In the genomic region with DNA sequence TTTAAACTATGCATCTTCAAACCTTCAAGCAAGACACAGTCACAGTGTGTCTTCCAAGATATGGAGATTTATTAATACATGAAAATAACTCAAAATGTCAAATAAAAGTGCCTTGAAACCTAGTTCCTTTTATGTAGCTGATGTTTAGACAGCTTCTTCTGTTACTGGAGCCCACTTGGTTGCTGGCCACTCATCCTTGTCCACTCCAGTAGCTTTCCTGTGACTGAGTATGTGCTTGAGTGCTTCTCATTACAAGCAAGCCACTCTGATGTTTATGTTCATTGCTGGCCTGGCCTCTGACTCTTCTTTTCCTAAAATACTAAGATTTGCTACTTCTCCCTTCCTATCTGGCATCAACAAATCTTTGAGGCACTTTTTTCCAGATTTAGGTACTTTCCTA, we compare ENCODE assay signal across 24 cellular contexts.
"Had no signal": no experiment of that assay in that cellular context is flagged by ENCODE, and none has a peak within 500 bp of the region (broad histone marks: within the 10 kb centered on the region; RNA-seq: fewer than 3 reads in every experiment).

No MANE protein-coding gene starts in this region.

- DNase-seq: activated CD4-positive, alpha-beta T cell treated with anti-CD3 and anti-CD28 coated beads for 4 hours; activated CD4-positive, alpha-beta T cell treated with anti-CD3 and anti-CD28 coated beads, Interleukin-2, amount 50 U/mL, for 4 hours; activated CD4-positive, CD25-positive, alpha-beta regulatory T cell; activated naive CD4-positive, alpha-beta T cell; activated T-cell treated with anti-CD3 and anti-CD28 coated beads for 4 hours; activated T-cell treated with anti-CD3 and anti-CD28 coated beads, Interleukin-2, amount 50 U/mL, for 72 hours; anterior cingulate cortex; dermis blood vessel endothelial cell; effector CD8-positive, alpha-beta T cell; esophagus squamous epithelium; foreskin melanocyte; left ventricle myocardium superior; mucosa of descending colon; retina; stimulated activated CD4-positive, alpha-beta T cell treated with anti-CD3 and anti-CD28 coated beads, Interleukin-12 subunit alpha, Interleukin-12 subunit beta, amount 100 ng/mL, for 4 hours; stimulated activated CD4-positive, alpha-beta T cell treated with anti-CD3 and anti-CD28 coated beads, Interleukin-4, amount 100 ng/mL, for 1 hour; substantia nigra; upper lobe of right lung had no signal

- H3K27me3 ChIP-seq: esophagus squamous epithelium, neutrophil, upper lobe of right lung had no signal

- H3K27ac Mint-ChIP-seq: activated naive CD8-positive, alpha-beta T cell; activated T-cell treated with anti-CD3 and anti-CD28 coated beads, Interleukin-2, amount 50 U/mL, for 72 hours; stimulated activated naive CD8-positive, alpha-beta T cell treated with anti-CD3 and anti-CD28 coated beads, Interleukin-15, Interleukin-2, amounts not matched to agents 100 ng/mL and 50 ng/mL, for 24 hours had no signal

- H3K27me3 Mint-ChIP-seq: activated naive CD8-positive, alpha-beta T cell; stimulated activated naive CD8-positive, alpha-beta T cell treated with anti-CD3 and anti-CD28 coated beads, Interleukin-15, Interleukin-2, amounts not matched to agents 100 ng/mL and 50 ng/mL, for 24 hours had no signal

- H3K36me3 ChIP-seq: esophagus squamous epithelium, neutrophil, upper lobe of right lung had no signal

- H3K4me1 ChIP-seq: upper lobe of right lung had no signal

- H3K36me3 Mint-ChIP-seq: activated naive CD8-positive, alpha-beta T cell had no signal

- H3K4me1 Mint-ChIP-seq: nephron had no signal

- H3K27ac ChIP-seq: esophagus squamous epithelium, neutrophil, skin epidermis, upper lobe of right lung had no signal

- ATAC-seq: activated T-cell treated with anti-CD3 and anti-CD28 coated beads, Interleukin-2, amount 50 U/mL, for 72 hours; left ventricle myocardium superior; mucosa of descending colon; sciatic nerve; upper lobe of right lung had no signal

- H3K4me3 Mint-ChIP-seq: activated naive CD8-positive, alpha-beta T cell; activated T-cell treated with anti-CD3 and anti-CD28 coated beads, Interleukin-2, amount 50 U/mL, for 72 hours; nephron; stimulated activated naive CD8-positive, alpha-beta T cell treated with anti-CD3 and anti-CD28 coated beads, Interleukin-15, Interleukin-2, amounts not matched to agents 100 ng/mL and 50 ng/mL, for 24 hours had no signal

- H3K9me3 ChIP-seq: esophagus squamous epithelium, mucosa of descending colon, neutrophil, upper lobe of right lung had no signal

- H3K4me3 ChIP-seq: esophagus squamous epithelium, mucosa of descending colon, skin epidermis, upper lobe of right lung had no signal

- H3K9me3 Mint-ChIP-seq: activated T-cell treated with anti-CD3 and anti-CD28 coated beads, Interleukin-2, amount 50 U/mL, for 72 hours; nephron; stimulated activated naive CD8-positive, alpha-beta T cell treated with anti-CD3 and anti-CD28 coated beads, Interleukin-15, Interleukin-2, amounts not matched to agents 100 ng/mL and 50 ng/mL, for 24 hours had no signal
